ENCODE assay signal across 1 cellular context in the genomic region with DNA sequence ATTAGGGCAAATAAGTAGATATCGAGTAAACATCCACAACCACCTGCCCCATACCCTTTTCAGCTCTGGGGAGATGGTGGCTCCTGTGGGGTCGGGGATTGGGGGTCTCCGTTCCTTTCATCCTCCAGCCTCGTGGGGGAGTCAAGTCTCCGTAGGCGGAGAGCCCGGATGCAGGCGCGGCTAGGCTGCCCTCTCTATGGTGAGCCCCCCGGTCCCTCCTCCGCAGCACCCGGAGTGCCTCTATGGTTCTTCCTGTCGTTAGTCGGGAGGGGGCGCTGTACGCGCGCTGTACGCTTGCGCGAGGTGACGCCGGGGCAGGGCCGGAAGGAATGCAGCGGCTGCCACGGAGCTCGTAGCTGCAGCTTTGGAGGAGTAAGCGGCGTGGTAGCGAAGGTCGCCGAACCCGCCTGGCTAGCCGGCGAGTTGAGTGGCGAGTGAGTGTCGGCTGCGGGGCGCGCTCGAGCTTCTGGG.
TF ChIP-seq lines count a peak whose summit lies in the region.

No MANE protein-coding gene starts in this region.

TF ChIP-seq in H1, 55 proteins besides CTCF, POLR2A, EP300 and RAD21:
- TF ChIP-seq TAF1 (IDR thresholded peaks at IDR 0.05; ENCODE audit: low read depth, low read length) (peak; percentile 61), POLR2AphosphoS5 (IDR thresholded peaks at IDR 0.05; ENCODE audit: low read depth, low read length) (peak; percentile 83), TBP (IDR thresholded peaks at IDR 0.05; ENCODE audit: low read depth, low read length) (peak; percentile 72), RNF2 (IDR thresholded peaks at IDR 0.05; ENCODE audit: borderline replicate concordance, low read depth, low read length, missing control alignments, poor library complexity, severe bottlenecking) (no peak), MAFK (IDR thresholded peaks at IDR 0.05; ENCODE audit: low read depth, low read length) (no peak), PHF8 (conservative IDR thresholded peaks at IDR 0.05; ENCODE audit: low read depth, low read length) (peak; percentile 78), SRF (IDR thresholded peaks at IDR 0.05; ENCODE audit: low read depth, low read length) (no peak), SUZ12 (IDR thresholded peaks at IDR 0.05; ENCODE audit: low read length) (no peak), EGR1 (IDR thresholded peaks at IDR 0.05; ENCODE audit: borderline replicate concordance, low read depth, low read length) (peak; percentile 80), TAF7 (optimal IDR thresholded peaks at IDR 0.05; ENCODE audit: borderline replicate concordance, low read depth, low read length) (no peak), NANOG (IDR thresholded peaks at IDR 0.05; ENCODE audit: insufficient read depth, low read depth, low read length, poor library complexity, severe bottlenecking) (no peak), GTF2F1 (IDR thresholded peaks at IDR 0.05; ENCODE audit: borderline replicate concordance, low read depth, low read length) (no peak), SP2 (IDR thresholded peaks at IDR 0.05; ENCODE audit: low read length) (peak; percentile 85), YY1 (IDR thresholded peaks at IDR 0.05; ENCODE audit: low read depth, low read length) (0 out of 2 replicates have a peak, but pooled peaks have one; percentile 12), SIN3A (conservative IDR thresholded peaks at IDR 0.05 in 1 of 2, IDR thresholded peaks at IDR 0.05 in 1 of 2; ENCODE audit: low read depth in 1 of 2, low read length in 2 of 2) (peak in 1 of 2 experiments; percentile 29; a peak in 1 of 4 replicates), CHD1 (IDR thresholded peaks at IDR 0.05; ENCODE audit: low read depth, low read length) (no peak), TCF12 (IDR thresholded peaks at IDR 0.05; ENCODE audit: low read depth, low read length) (no peak), KDM1A (IDR thresholded peaks at IDR 0.05; ENCODE audit: borderline replicate concordance, low read length) (no peak), FOSL1 (IDR thresholded peaks at IDR 0.05; ENCODE audit: insufficient read depth, low read depth, low read length) (no peak), ASH2L (IDR thresholded peaks at IDR 0.05; ENCODE audit: low read length) (peak; percentile 47), BACH1 (IDR thresholded peaks at IDR 0.05; ENCODE audit: low read length) (peak; percentile 30; the same call in 1 of the 2 replicates), RBBP5 (IDR thresholded peaks at IDR 0.05; ENCODE audit: borderline replicate concordance, low read depth, low read length) (peak; percentile 57; the same call in 1 of the 2 replicates), NRF1 (IDR thresholded peaks at IDR 0.05; ENCODE audit: low read depth, low read length) (peak; percentile 61), CREB1 (IDR thresholded peaks at IDR 0.05) (peak; percentile 67; the same call in 1 of the 2 replicates)
- TF ChIP-seq, protein P1, sequence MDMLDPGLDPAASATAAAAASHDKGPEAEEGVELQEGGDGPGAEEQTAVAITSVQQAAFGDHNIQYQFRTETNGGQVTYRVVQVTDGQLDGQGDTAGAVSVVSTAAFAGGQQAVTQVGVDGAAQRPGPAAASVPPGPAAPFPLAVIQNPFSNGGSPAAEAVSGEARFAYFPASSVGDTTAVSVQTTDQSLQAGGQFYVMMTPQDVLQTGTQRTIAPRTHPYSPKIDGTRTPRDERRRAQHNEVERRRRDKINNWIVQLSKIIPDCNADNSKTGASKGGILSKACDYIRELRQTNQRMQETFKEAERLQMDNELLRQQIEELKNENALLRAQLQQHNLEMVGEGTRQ (IDR thresholded peaks at IDR 0.05; ENCODE audit: low read length), result no peak
- TF ChIP-seq, protein P2, sequence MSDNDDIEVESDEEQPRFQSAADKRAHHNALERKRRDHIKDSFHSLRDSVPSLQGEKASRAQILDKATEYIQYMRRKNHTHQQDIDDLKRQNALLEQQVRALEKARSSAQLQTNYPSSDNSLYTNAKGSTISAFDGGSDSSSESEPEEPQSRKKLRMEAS (IDR thresholded peaks at IDR 0.05), result no peak; the same call in none of the 2 replicates
